1 cellular context compared by ENCODE assay signal in genomic region chr17:28774206-28774605, GRCh38.
TF ChIP-seq lines count a peak whose summit lies in the region.

No MANE protein-coding gene starts in this region.

TF ChIP-seq in HepG2, 621 proteins besides CTCF, POLR2A, EP300 and RAD21:
- TF ChIP-seq SAFB2 (CRISPR knock-in tag; IDR thresholded peaks at IDR 0.05; ENCODE audit: borderline replicate concordance, low read depth) (no peak), ZNF30 (CRISPR knock-in tag; IDR thresholded peaks at IDR 0.05) (no peak), NFRKB (IDR thresholded peaks at IDR 0.05) (no peak), ZNF136 (CRISPR knock-in tag; IDR thresholded peaks at IDR 0.05; ENCODE audit: low read depth) (no peak), HNRNPUL1 (IDR thresholded peaks at IDR 0.05; ENCODE audit: low read depth, low read length) (no peak), ZNF205 (CRISPR knock-in tag; IDR thresholded peaks at IDR 0.05) (no peak), NR3C1 (CRISPR knock-in tag; IDR thresholded peaks at IDR 0.05) (no peak), ZBTB40 (IDR thresholded peaks at IDR 0.05) (no peak), ZBTB40 (CRISPR knock-in tag; IDR thresholded peaks at IDR 0.05) (no peak), GPBP1L1 (CRISPR knock-in tag; IDR thresholded peaks at IDR 0.05) (no peak)
